37 cellular contexts compared by ENCODE assay signal in genomic region chr14:44866322-44866721, GRCh38.
"Had no signal": no experiment of that assay in that cellular context is flagged by ENCODE, and none has a peak within 500 bp of the region (broad histone marks: within the 10 kb centered on the region; RNA-seq: fewer than 3 reads in every experiment).

No MANE protein-coding gene starts in this region.

- H3K4me3 ChIP-seq: ascending aorta, cardiac muscle cell had no signal

- H3K4me1 ChIP-seq: ascending aorta had no signal

- H3K36me3 ChIP-seq: ascending aorta, cardiac muscle cell, WERI-Rb-1 had no signal

- H3K4me3 Mint-ChIP-seq: activated CD4-positive, alpha-beta memory T cell treated with anti-CD3 and anti-CD28 coated beads, Interleukin-2, amount 10 ng/mL, durations not matched to agents 7 days and 5 days; activated CD4-positive, alpha-beta T cell treated with anti-CD3 and anti-CD28 coated beads for 36 hours; activated CD4-positive, alpha-beta T cell treated with anti-CD3 and anti-CD28 coated beads, Interleukin-2, amount 10 ng/mL, durations not matched to agents 7 days and 5 days; activated CD8-positive, alpha-beta memory T cell treated with anti-CD3 and anti-CD28 coated beads, Interleukin-2, amount 10 ng/mL, durations not matched to agents 7 days and 5 days; activated CD8-positive, alpha-beta T cell treated with anti-CD3 and anti-CD28 coated beads, Interleukin-2, amount 10 ng/mL, durations not matched to agents 7 days and 5 days; activated naive CD4-positive, alpha-beta T cell treated with anti-CD3 and anti-CD28 coated beads, Interleukin-2, amount 10 ng/mL, durations not matched to agents 7 days and 5 days; activated naive CD4-positive, alpha-beta T cell treated with anti-CD3 and anti-CD28 coated beads, Interleukin-2, amount 50 U/mL, for 24 hours; activated naive CD8-positive, alpha-beta T cell; activated T-cell treated with anti-CD3 and anti-CD28 coated beads, Interleukin-2, amount 50 U/mL, for 24 hours; brain; central memory CD8-positive, alpha-beta T cell; T-helper 1 cell treated with Interleukin-12 subunit alpha and Interleukin-12 subunit beta and Interleukin-4 antibody, amounts not matched to agents 30 μg/mL and 1 μg/mL, for 36 hours; T-helper 2 cell treated with Interferon-gamma antibody and Interleukin-4, amounts not matched to agents 5 μg/mL and 100 μg/mL, for 36 hours; WTC11 had no signal

- H3K27me3 ChIP-seq: ascending aorta, cardiac muscle cell had no signal

- H3K27me3 Mint-ChIP-seq: activated naive CD4-positive, alpha-beta T cell treated with anti-CD3 and anti-CD28 coated beads, Interleukin-2, amount 10 ng/mL, durations not matched to agents 7 days and 5 days; activated naive CD4-positive, alpha-beta T cell treated with anti-CD3 and anti-CD28 coated beads, Interleukin-2, amount 50 U/mL, for 24 hours; central memory CD8-positive, alpha-beta T cell had no signal

- H3K27ac Mint-ChIP-seq: activated CD4-positive, alpha-beta memory T cell treated with anti-CD3 and anti-CD28 coated beads, Interleukin-2, amount 10 ng/mL, durations not matched to agents 7 days and 5 days; activated CD4-positive, alpha-beta T cell treated with anti-CD3 and anti-CD28 coated beads for 36 hours; activated CD4-positive, alpha-beta T cell treated with anti-CD3 and anti-CD28 coated beads, Interleukin-2, amount 10 ng/mL, durations not matched to agents 7 days and 5 days; activated CD8-positive, alpha-beta memory T cell treated with anti-CD3 and anti-CD28 coated beads, Interleukin-2, amount 10 ng/mL, durations not matched to agents 7 days and 5 days; activated CD8-positive, alpha-beta T cell treated with anti-CD3 and anti-CD28 coated beads, Interleukin-2, amount 10 ng/mL, durations not matched to agents 7 days and 5 days; activated naive CD4-positive, alpha-beta T cell treated with anti-CD3 and anti-CD28 coated beads, Interleukin-2, amount 10 ng/mL, durations not matched to agents 7 days and 5 days; activated naive CD4-positive, alpha-beta T cell treated with anti-CD3 and anti-CD28 coated beads, Interleukin-2, amount 50 U/mL, for 24 hours; activated naive CD8-positive, alpha-beta T cell; activated T-cell treated with anti-CD3 and anti-CD28 coated beads, Interleukin-2, amount 50 U/mL, for 24 hours; activated T-helper 2 cell treated with anti-CD3 and anti-CD28 coated beads, Interferon-gamma antibody, Interleukin-2, Interleukin-4, amounts not matched to agents 10 μg/mL and 5 μg/mL and 100 μg/mL, durations not matched to agents 14 hours and 24 hours and 36 hours; brain; T-helper 1 cell treated with Interleukin-12 subunit alpha and Interleukin-12 subunit beta and Interleukin-4 antibody, amounts not matched to agents 30 μg/mL and 1 μg/mL, for 36 hours; T-helper 2 cell treated with Interferon-gamma antibody and Interleukin-4, amounts not matched to agents 5 μg/mL and 100 μg/mL, for 36 hours; WTC11 had no signal

- ATAC-seq: activated CD4-positive, alpha-beta T cell treated with anti-CD3 and anti-CD28 coated beads for 36 hours; activated CD4-positive, CD25-positive, alpha-beta regulatory T cell treated with anti-CD3 and anti-CD28 coated beads, Interleukin-2, amount 50 U/mL, for 24 hours; activated CD8-positive, alpha-beta memory T cell treated with anti-CD3 and anti-CD28 coated beads, Interleukin-2, amount 10 ng/mL, durations not matched to agents 7 days and 5 days; activated CD8-positive, alpha-beta T cell treated with anti-CD3 and anti-CD28 coated beads, Interleukin-2, amount 10 ng/mL, durations not matched to agents 7 days and 5 days; WTC11 had no signal

- H3K9me3 Mint-ChIP-seq: activated CD4-positive, alpha-beta memory T cell treated with anti-CD3 and anti-CD28 coated beads, Interleukin-2, amount 10 ng/mL, durations not matched to agents 7 days and 5 days; activated naive CD4-positive, alpha-beta T cell treated with anti-CD3 and anti-CD28 coated beads, Interleukin-2, amount 50 U/mL, for 24 hours; activated T-helper 2 cell treated with anti-CD3 and anti-CD28 coated beads, Interferon-gamma antibody, Interleukin-2, Interleukin-4, amounts not matched to agents 10 μg/mL and 5 μg/mL and 100 μg/mL, durations not matched to agents 14 hours and 24 hours and 36 hours; central memory CD8-positive, alpha-beta T cell had no signal

- H3K27ac ChIP-seq: ascending aorta, cardiac muscle cell, WERI-Rb-1 had no signal

- H3K36me3 Mint-ChIP-seq: activated CD8-positive, alpha-beta memory T cell treated with anti-CD3 and anti-CD28 coated beads, Interleukin-2, amount 10 ng/mL, durations not matched to agents 7 days and 5 days; activated naive CD4-positive, alpha-beta T cell treated with anti-CD3 and anti-CD28 coated beads, Interleukin-2, amount 10 ng/mL, durations not matched to agents 7 days and 5 days; activated naive CD4-positive, alpha-beta T cell treated with anti-CD3 and anti-CD28 coated beads, Interleukin-2, amount 50 U/mL, for 24 hours; activated naive CD8-positive, alpha-beta T cell; brain; WTC11 had no signal

- H3K4me1 Mint-ChIP-seq: activated CD4-positive, alpha-beta memory T cell treated with anti-CD3 and anti-CD28 coated beads, Interleukin-2, amount 10 ng/mL, durations not matched to agents 7 days and 5 days; activated CD4-positive, alpha-beta T cell treated with anti-CD3 and anti-CD28 coated beads for 36 hours; activated CD4-positive, alpha-beta T cell treated with anti-CD3 and anti-CD28 coated beads, Interleukin-2, amount 10 ng/mL, durations not matched to agents 7 days and 5 days; activated CD8-positive, alpha-beta memory T cell treated with anti-CD3 and anti-CD28 coated beads, Interleukin-2, amount 10 ng/mL, durations not matched to agents 7 days and 5 days; activated naive CD4-positive, alpha-beta T cell treated with anti-CD3 and anti-CD28 coated beads, Interleukin-2, amount 10 ng/mL, durations not matched to agents 7 days and 5 days; activated naive CD4-positive, alpha-beta T cell treated with anti-CD3 and anti-CD28 coated beads, Interleukin-2, amount 50 U/mL, for 24 hours; brain; central memory CD8-positive, alpha-beta T cell; WTC11 had no signal

- DNase-seq: activated CD4-positive, alpha-beta memory T cell treated with anti-CD3 and anti-CD28 coated beads, Interleukin-2, amount 10 ng/mL, durations not matched to agents 7 days and 5 days; activated CD4-positive, alpha-beta T cell treated with anti-CD3 and anti-CD28 coated beads for 1 hour; activated CD4-positive, alpha-beta T cell treated with anti-CD3 and anti-CD28 coated beads for 36 hours; activated CD4-positive, alpha-beta T cell treated with anti-CD3 and anti-CD28 coated beads for 48 hours; activated CD4-positive, alpha-beta T cell treated with anti-CD3 and anti-CD28 coated beads, Interleukin-2, amount 10 ng/mL, durations not matched to agents 7 days and 5 days; activated CD4-positive, alpha-beta T cell treated with anti-CD3 and anti-CD28 coated beads, Interleukin-2, amount 50 U/mL, for 48 hours; activated CD4-positive, CD25-positive, alpha-beta regulatory T cell; activated CD8-positive, alpha-beta memory T cell treated with anti-CD3 and anti-CD28 coated beads for 24 hours; activated CD8-positive, alpha-beta memory T cell treated with anti-CD3 and anti-CD28 coated beads, Interleukin-2, amount 10 ng/mL, durations not matched to agents 7 days and 5 days; activated CD8-positive, alpha-beta memory T cell treated with anti-CD3 and anti-CD28 coated beads, Interleukin-2, amount 50 U/mL, for 48 hours; activated CD8-positive, alpha-beta T cell treated with anti-CD3 and anti-CD28 coated beads, Interleukin-2, amount 10 ng/mL, durations not matched to agents 7 days and 5 days; activated effector memory CD4-positive, alpha-beta T cell treated with Interleukin-2 at 50 U/mL for 16 hours; activated gamma-delta T cell; activated naive CD4-positive, alpha-beta T cell treated with anti-CD3 and anti-CD28 coated beads, Interleukin-2, amount 10 ng/mL, durations not matched to agents 7 days and 5 days; activated naive CD4-positive, alpha-beta T cell treated with Interleukin-2 at 50 U/mL for 16 hours; activated T-cell treated with anti-CD3 and anti-CD28 coated beads, Interleukin-2, amount 50 U/mL, for 24 hours; activated T-cell treated with anti-CD3 and anti-CD28 coated beads, Interleukin-2, amount 50 U/mL, for 48 hours; amygdala; anterior cingulate cortex; caudate nucleus; cerebellar nuclear complex; SW 1271; T-helper 1 cell; T-helper 2 cell; T-helper 9 cell; WERI-Rb-1 had no signal
